9 cellular contexts compared by ENCODE assay signal in the genomic region with DNA sequence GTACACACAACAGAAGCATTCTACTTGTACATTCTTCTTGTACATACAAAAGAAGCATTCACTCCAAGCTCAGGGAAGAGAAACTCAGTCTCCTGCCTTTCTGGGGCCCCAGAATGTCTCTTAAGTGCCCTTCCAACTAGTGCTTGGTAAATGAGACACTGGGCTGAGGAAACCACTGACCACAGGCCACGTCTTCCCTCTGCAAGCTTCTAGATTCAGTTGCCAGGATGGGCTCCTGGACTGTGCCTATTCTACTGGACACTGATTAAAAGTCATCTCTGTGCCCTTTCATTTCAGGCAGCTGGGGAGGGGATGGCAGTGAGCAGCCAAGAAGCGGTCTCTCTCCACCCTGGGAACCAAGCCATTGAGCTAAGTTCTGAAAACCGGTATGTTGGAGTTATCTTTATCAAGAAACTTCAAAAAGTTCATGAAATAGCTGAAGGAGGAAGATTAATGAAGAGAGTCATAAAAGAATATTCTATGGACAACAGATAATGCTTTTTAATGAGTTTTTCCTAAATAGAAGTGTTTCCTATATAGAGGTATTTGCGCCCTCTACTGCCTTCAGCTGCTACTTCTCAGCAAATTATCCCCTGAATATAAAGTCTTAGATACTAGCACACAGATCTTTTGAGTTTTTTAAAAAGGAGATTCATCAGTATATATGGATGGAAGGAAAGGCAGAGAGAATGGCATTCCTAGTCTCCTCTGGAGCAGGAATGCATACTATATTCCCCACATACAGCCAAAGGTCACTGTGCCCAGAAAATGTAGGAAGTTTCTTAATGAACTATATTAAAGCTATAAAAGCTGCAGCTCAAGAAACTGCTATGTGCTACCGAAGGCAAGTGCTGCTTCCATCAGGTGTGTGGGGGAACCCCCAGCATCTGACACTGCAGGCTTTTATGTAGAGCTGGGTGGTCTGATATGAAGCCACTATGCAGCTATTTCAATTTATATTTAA. TPM values are rescaled to one million over a fixed set of nuclear protein-coding genes. Genes with fewer than 3 reads are reported as not detected.
DNase-seq lines count a peak whose midpoint lies in the region; ATAC-seq and TF ChIP-seq lines count a peak whose summit lies in the region.
"Had no signal": no experiment of that assay in that cellular context is flagged by ENCODE, and none has a peak within 500 bp of the region (broad histone marks: within the 10 kb centered on the region; RNA-seq: fewer than 3 reads in every experiment).

No MANE protein-coding gene starts in this region.

- POLR2A ChIA-PET in activated CD4-positive, alpha-beta memory T cell treated with anti-CD3 and anti-CD28 coated beads for 36 hours (lab: Charles Lee), result no interaction called here
- POLR2A ChIA-PET in HEK293T (lab: Yijun Ruan, JAX), result no interaction called here

- H3K4me1 Mint-ChIP-seq in activated CD4-positive, alpha-beta memory T cell treated with anti-CD3 and anti-CD28 coated beads for 36 hours (ENCODE audit: low read depth), result peaks cover 11% of the 10 kb centered on the region

- no peak for DNase-seq in GM12864 (ENCODE audit: low read depth)
- no peak for DNase-seq in stimulated activated naive CD4-positive, alpha-beta T cell treated with Interleukin-2 at 50 U/mL for 16 hours (lab: John Stamatoyannopoulos, UW)
- DNase-seq in activated CD4-positive, alpha-beta memory T cell treated with anti-CD3 and anti-CD28 coated beads for 36 hours, result no peak
- no peak for DNase-seq in HEK293T (ENCODE audit: extremely low spot score)

- H2AFZ ChIP-seq in ACC112 (ENCODE audit: low read length, unreplicated experiment), result peak overlapping the region; percentile 51

- intact Hi-C loops in activated CD4-positive, alpha-beta memory T cell treated with anti-CD3 and anti-CD28 coated beads for 36 hours (cut with micrococcal nuclease), result loop anchor here (2.0 kb wide), 1 partner anchor 69 kb away; no protein-coding TSS in a partner anchor

- 53 to 66% methylated on average over 4 to 5 of the region's 5 CpGs for WGBS in gastroesophageal sphincter (ENCODE audit: low coverage in 1 of 2), 2 donors

- no peaks in the 10 kb centered on the region for H3K9me3 ChIP-seq in gastroesophageal sphincter

- no peak for TF ChIP-seq EP300 in gastroesophageal sphincter (IDR thresholded peaks at IDR 0.05)

- H3K27ac ChIP-seq in ACC112 (ENCODE audit: low read depth, low read length) (no peak overlapping the region), gastroesophageal sphincter (peak overlapping the region in 1 of 4 donors; percentile 53), temporal lobe (ENCODE audit: low read depth, low read length) (peak overlapping the region; percentile 89)

- H3K9me3 Mint-ChIP-seq in activated CD4-positive, alpha-beta memory T cell treated with anti-CD3 and anti-CD28 coated beads for 36 hours, result peaks cover 4% of the 10 kb centered on the region
- H3K9me3 Mint-ChIP-seq: stimulated activated naive CD8-positive, alpha-beta T cell treated with anti-CD3 and anti-CD28 coated beads, Interleukin-15, Interleukin-2, amounts not matched to agents 100 ng/mL and 50 ng/mL, for 24 hours had no signal

- no peaks in the 10 kb centered on the region for H3K27me3 Mint-ChIP-seq in activated CD4-positive, alpha-beta memory T cell treated with anti-CD3 and anti-CD28 coated beads for 36 hours
- H3K27me3 Mint-ChIP-seq: stimulated activated naive CD8-positive, alpha-beta T cell treated with anti-CD3 and anti-CD28 coated beads, Interleukin-15, Interleukin-2, amounts not matched to agents 100 ng/mL and 50 ng/mL, for 24 hours had no signal

- TF ChIP-seq CTCF in GM12864 (IDR thresholded peaks at IDR 0.05; ENCODE audit: low read depth, low read length, missing control alignments) (peak; percentile 51), gastroesophageal sphincter (IDR thresholded peaks at IDR 0.05) (peak; percentile 16 to 46 (median 37))

- H3K4me1 ChIP-seq in ACC112 (ENCODE audit: control insufficient read depth, insufficient read depth, low read length, unreplicated experiment) (peaks cover 16% of the 10 kb centered on the region), gastroesophageal sphincter (peaks cover 16 to 41% (median 18%) of the 10 kb centered on the region in 3 donors)

- H3K27me3 ChIP-seq in ACC112 (ENCODE audit: insufficient read depth, low read length), result no peaks in the 10 kb centered on the region
- no peaks in the 10 kb centered on the region for H3K27me3 ChIP-seq in gastroesophageal sphincter

- TF ChIP-seq POLR2A in gastroesophageal sphincter (IDR thresholded peaks at IDR 0.05), result no peak

- H3K79me2 ChIP-seq in ACC112 (ENCODE audit: control insufficient read depth, insufficient read depth, low read length, unreplicated experiment), result no peaks in the 10 kb centered on the region

- no peaks in the 10 kb centered on the region for H3K36me3 Mint-ChIP-seq in activated CD4-positive, alpha-beta memory T cell treated with anti-CD3 and anti-CD28 coated beads for 36 hours

- H3K36me3 ChIP-seq in ACC112 (ENCODE audit: insufficient read depth, low read length), result no peaks in the 10 kb centered on the region
- no peaks in the 10 kb centered on the region for H3K36me3 ChIP-seq in gastroesophageal sphincter

- peak; percentile 81 for ATAC-seq in SK-N-SH treated with all-trans-retinoic acid at 6 μM for 48 hours
- ATAC-seq in gastroesophageal sphincter, result peak; percentile 23

- H3K4me3 ChIP-seq in ACC112 (ENCODE audit: low read depth, low read length) (no peak overlapping the region), GM12864 (ENCODE audit: low read depth, low read length) (no peak overlapping the region), gastroesophageal sphincter (no peak overlapping the region)

- CTCF ChIA-PET in activated CD4-positive, alpha-beta memory T cell treated with anti-CD3 and anti-CD28 coated beads for 36 hours (lab: Charles Lee), result interaction anchor here (0.7 to 3.0 kb wide), 13 partner anchors 9 to 155 kb away, joined by 3 to 14 read pairs (median 5); partner anchors contain the start of genes IFIT1 and IFIT2
- CTCF ChIA-PET in HEK293T (lab: Yijun Ruan, JAX), result interaction anchor here (0.6 to 1.3 kb wide), 4 partner anchors 9 to 1596 kb away, joined by 3 to 4 read pairs (median 3); no protein-coding TSS in a partner anchor

- H3K4me3 Mint-ChIP-seq in activated CD4-positive, alpha-beta memory T cell treated with anti-CD3 and anti-CD28 coated beads for 36 hours, result no peak overlapping the region
- H3K4me3 Mint-ChIP-seq: stimulated activated naive CD8-positive, alpha-beta T cell treated with anti-CD3 and anti-CD28 coated beads, Interleukin-15, Interleukin-2, amounts not matched to agents 100 ng/mL and 50 ng/mL, for 24 hours had no signal

- no peak overlapping the region for H3K27ac Mint-ChIP-seq in activated CD4-positive, alpha-beta memory T cell treated with anti-CD3 and anti-CD28 coated beads for 36 hours
- H3K27ac Mint-ChIP-seq: stimulated activated naive CD8-positive, alpha-beta T cell treated with anti-CD3 and anti-CD28 coated beads, Interleukin-15, Interleukin-2, amounts not matched to agents 100 ng/mL and 50 ng/mL, for 24 hours had no signal

TF ChIP-seq in SK-N-SH treated with all-trans-retinoic acid at 6 μM for 48 hours, 23 proteins besides CTCF, POLR2A, EP300 and RAD21 (continues in another document):
- no peak for TF ChIP-seq CSDC2 (CRISPR knock-in tag; IDR thresholded peaks at IDR 0.05)
- no peak for TF ChIP-seq CSRNP3 (CRISPR knock-in tag; IDR thresholded peaks at IDR 0.05)
- no peak for TF ChIP-seq PPARA (CRISPR knock-in tag; IDR thresholded peaks at IDR 0.05; ENCODE audit: borderline replicate concordance)

TF ChIP-seq in HEK293T, 16 proteins besides CTCF, POLR2A, EP300 and RAD21:
- TF ChIP-seq, protein P1, sequence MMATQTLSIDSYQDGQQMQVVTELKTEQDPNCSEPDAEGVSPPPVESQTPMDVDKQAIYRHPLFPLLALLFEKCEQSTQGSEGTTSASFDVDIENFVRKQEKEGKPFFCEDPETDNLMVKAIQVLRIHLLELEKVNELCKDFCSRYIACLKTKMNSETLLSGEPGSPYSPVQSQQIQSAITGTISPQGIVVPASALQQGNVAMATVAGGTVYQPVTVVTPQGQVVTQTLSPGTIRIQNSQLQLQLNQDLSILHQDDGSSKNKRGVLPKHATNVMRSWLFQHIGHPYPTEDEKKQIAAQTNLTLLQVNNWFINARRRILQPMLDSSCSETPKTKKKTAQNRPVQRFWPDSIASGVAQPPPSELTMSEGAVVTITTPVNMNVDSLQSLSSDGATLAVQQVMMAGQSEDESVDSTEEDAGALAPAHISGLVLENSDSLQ (IDR thresholded peaks at IDR 0.05), result no peak

RNA-seq across cellular contexts. Expression of gene IFIT1B, which starts 8.4 kb away (rescaled TPM):
- total RNA-seq in gastroesophageal sphincter (not detected), temporal lobe (0.49 TPM)
- total RNA-seq in activated CD4-positive, alpha-beta memory T cell treated with anti-CD3 and anti-CD28 coated beads for 36 hours, result not detected

RNA-seq across cellular contexts. Expression of gene IFIT1, which starts 23.0 kb away (rescaled TPM):
- 10 to 100 TPM; 10.3 to 16.5 (median 15.2) TPM for total RNA-seq in gastroesophageal sphincter
- 3.7 TPM for total RNA-seq in temporal lobe
- 1 to 10 TPM; 5.2 to 5.5 TPM for total RNA-seq in activated CD4-positive, alpha-beta memory T cell treated with anti-CD3 and anti-CD28 coated beads for 36 hours

RNA-seq across cellular contexts. Expression of gene IFIT3, which starts 41.6 kb away (rescaled TPM):
- 10 to 100 TPM in 2 of 4 donors, 1 to 10 TPM in 2; 8.1 to 15.5 (median 11.9) TPM for total RNA-seq in gastroesophageal sphincter
- total RNA-seq in temporal lobe, result 4.4 TPM
- 10 to 100 TPM; 14.7 to 15.2 TPM for total RNA-seq in activated CD4-positive, alpha-beta memory T cell treated with anti-CD3 and anti-CD28 coated beads for 36 hours

RNA-seq across cellular contexts. Expression of gene IFIT5, which starts 44.9 kb away (rescaled TPM):
- total RNA-seq in gastroesophageal sphincter (10 to 100 TPM; 14.9 to 30.0 (median 27.3) TPM), temporal lobe (35.4 TPM)
- total RNA-seq in activated CD4-positive, alpha-beta memory T cell treated with anti-CD3 and anti-CD28 coated beads for 36 hours, result 10 to 100 TPM; 10.1 to 10.9 TPM
